Comparison of ENCODE assay signal across 19 cellular contexts in genomic region chr9:13717356-13718057, GRCh38.
DNase-seq lines count a peak whose midpoint lies in the region; ATAC-seq and TF ChIP-seq lines count a peak whose summit lies in the region.
"Had no signal": no experiment of that assay in that cellular context is flagged by ENCODE, and none has a peak within 500 bp of the region (broad histone marks: within the 10 kb centered on the region; RNA-seq: fewer than 3 reads in every experiment).

No MANE protein-coding gene starts in this region.

- H3K4me3 ChIP-seq in Karpas-422 (ENCODE audit: low read length) (peak overlapping the region; percentile 39), adipocyte (ENCODE audit: low read length) (no peak overlapping the region)
- H3K4me3 ChIP-seq: heart right ventricle, mucosa of descending colon, sigmoid colon had no signal

- no peaks in the 10 kb centered on the region for H3K79me2 ChIP-seq in Karpas-422 (ENCODE audit: low read length)

- peak overlapping the region; percentile 68 for H3K27ac Mint-ChIP-seq in glutamatergic neuron (ENCODE audit: unreplicated experiment)
- H3K27ac Mint-ChIP-seq: activated T-helper 17 cell treated with anti-CD3 and anti-CD28 coated beads, Interleukin-2, amount 50 U/mL, for 72 hours; dendritic cell treated with granulocyte-macrophage colony-stimulating factor and Interleukin-4, amounts not matched to agents 40 ng/mL and 50 ng/mL, for 4 days; T-cell had no signal

- peak overlapping the region; percentile 67 for H3K4me2 ChIP-seq in Karpas-422 (ENCODE audit: low read depth, low read length, poor library complexity, severe bottlenecking)

- no peaks in the 10 kb centered on the region for H3K27me3 Mint-ChIP-seq in glutamatergic neuron (ENCODE audit: unreplicated experiment)
- H3K27me3 Mint-ChIP-seq: activated T-helper 17 cell treated with anti-CD3 and anti-CD28 coated beads, Interleukin-2, amount 50 U/mL, for 72 hours; dendritic cell treated with granulocyte-macrophage colony-stimulating factor and Interleukin-4, amounts not matched to agents 40 ng/mL and 50 ng/mL, for 4 days; T-cell had no signal

- H3K9ac ChIP-seq in Karpas-422 (ENCODE audit: low read length) (no peak overlapping the region), adipocyte (ENCODE audit: low read length) (no peak overlapping the region)

- peak; percentile 18 for DNase-seq in DMS79 (lab: John Stamatoyannopoulos, UW)
- DNase-seq in Karpas-422: peak; percentile 75
- DNase-seq in adipocyte (ENCODE audit: low read depth): peak; percentile 36
- DNase-seq in glutamatergic neuron: no peak
- no peak for DNase-seq in activated CD8-positive, alpha-beta memory T cell treated with anti-CD3 and anti-CD28 coated beads for 24 hours
- DNase-seq in substantia nigra (lab: John Stamatoyannopoulos, UW): no peak
- DNase-seq: activated CD4-positive, CD25-positive, alpha-beta regulatory T cell; GF-D8; heart right ventricle; kidney; mucosa of descending colon; NCI-H1436 treated with DMSO at 0.1 percent for 48 hours; nucleus accumbens; sigmoid colon; T-cell had no signal

- H3K4me1 Mint-ChIP-seq in glutamatergic neuron (ENCODE audit: low read depth, unreplicated experiment): peaks cover 11% of the 10 kb centered on the region
- H3K4me1 Mint-ChIP-seq: activated T-helper 17 cell treated with anti-CD3 and anti-CD28 coated beads, Interleukin-2, amount 50 U/mL, for 72 hours; T-cell had no signal

- no peaks in the 10 kb centered on the region for H3K27me3 ChIP-seq in Karpas-422 (ENCODE audit: low read length)
- H3K27me3 ChIP-seq in adipocyte (replicated peaks; ENCODE audit: control insufficient read depth, insufficient read depth, low read length): no peaks in the 10 kb centered on the region
- H3K27me3 ChIP-seq: heart right ventricle, sigmoid colon had no signal

- ATAC-seq in GM19324 (IDR thresholded peaks at IDR 0.05; ENCODE audit: low FRiP score, unreplicated experiment): no peak
- no peak for ATAC-seq in GM21717 (IDR thresholded peaks at IDR 0.05; ENCODE audit: unreplicated experiment)
- ATAC-seq: activated T-helper 17 cell treated with anti-CD3 and anti-CD28 coated beads, Interleukin-2, amount 50 U/mL, for 72 hours; mucosa of descending colon; T-cell had no signal

- 0 out of 2 replicates have a peak, but pooled peaks cover 4% of the 10 kb centered on the region for H3K9me3 ChIP-seq in Karpas-422 (ENCODE audit: low read length)
- H3K9me3 ChIP-seq in adipocyte (ENCODE audit: control insufficient read depth, low read length): peaks cover 7% of the 10 kb centered on the region
- H3K9me3 ChIP-seq: mucosa of descending colon, sigmoid colon had no signal

- TF ChIP-seq CTCF in glutamatergic neuron (IDR thresholded peaks at IDR 0.05; ENCODE audit: partially characterized antibody, unreplicated experiment): no peak

- no peaks in the 10 kb centered on the region for H3K36me3 Mint-ChIP-seq in glutamatergic neuron (ENCODE audit: unreplicated experiment)
- H3K36me3 Mint-ChIP-seq: T-cell had no signal

- no peak overlapping the region for H3K4me3 Mint-ChIP-seq in glutamatergic neuron (ENCODE audit: unreplicated experiment)
- H3K4me3 Mint-ChIP-seq: activated T-helper 17 cell treated with anti-CD3 and anti-CD28 coated beads, Interleukin-2, amount 50 U/mL, for 72 hours; dendritic cell treated with granulocyte-macrophage colony-stimulating factor and Interleukin-4, amounts not matched to agents 40 ng/mL and 50 ng/mL, for 4 days; T-cell had no signal

- H3K9me3 Mint-ChIP-seq in glutamatergic neuron (ENCODE audit: unreplicated experiment): no peaks in the 10 kb centered on the region
- H3K9me3 Mint-ChIP-seq: dendritic cell treated with granulocyte-macrophage colony-stimulating factor and Interleukin-4, amounts not matched to agents 40 ng/mL and 50 ng/mL, for 4 days had no signal

- H3K9me2 ChIP-seq in Karpas-422 (replicated peaks; ENCODE audit: insufficient read depth, low read length): no peaks in the 10 kb centered on the region

- H3K27ac ChIP-seq in Karpas-422 (ENCODE audit: low read length): 0 out of 2 replicates have a peak overlapping the region, but pooled peaks have one; percentile 14
- H3K27ac ChIP-seq in substantia nigra (ENCODE audit: low read depth, low read length, poor library complexity, severe bottlenecking): no peak overlapping the region
- H3K27ac ChIP-seq: sigmoid colon had no signal

- H3K36me3 ChIP-seq in Karpas-422 (ENCODE audit: insufficient read depth, low read length) (no peaks in the 10 kb centered on the region), adipocyte (ENCODE audit: control insufficient read depth, insufficient read depth, low read length, severe bottlenecking) (no peaks in the 10 kb centered on the region)
- H3K36me3 ChIP-seq: heart right ventricle, sigmoid colon had no signal

- H4K20me1 ChIP-seq in Karpas-422 (ENCODE audit: insufficient read depth, low read depth, low read length): no peaks in the 10 kb centered on the region

- H3K4me1 ChIP-seq in Karpas-422 (ENCODE audit: low read length) (peaks cover 48% of the 10 kb centered on the region), adipocyte (ENCODE audit: control insufficient read depth, insufficient read depth, low read length) (peaks cover 35% of the 10 kb centered on the region)

- no peak overlapping the region for H2AFZ ChIP-seq in Karpas-422 (ENCODE audit: low read length)

Comparison
In these comparisons a context has a peak if more than half of its experiments do, and no peak if none do; other contexts are left out.
1. DNase-seq: peak in DMS79 (single experiment), Karpas-422 (single experiment) and adipocyte (single experiment); none in glutamatergic neuron (single experiment), activated CD8-positive, alpha-beta memory T cell treated with anti-CD3 and anti-CD28 coated beads for 24 hours (single experiment) and substantia nigra (0 of 49).